31 cellular contexts compared by ENCODE assay signal in the genomic region with DNA sequence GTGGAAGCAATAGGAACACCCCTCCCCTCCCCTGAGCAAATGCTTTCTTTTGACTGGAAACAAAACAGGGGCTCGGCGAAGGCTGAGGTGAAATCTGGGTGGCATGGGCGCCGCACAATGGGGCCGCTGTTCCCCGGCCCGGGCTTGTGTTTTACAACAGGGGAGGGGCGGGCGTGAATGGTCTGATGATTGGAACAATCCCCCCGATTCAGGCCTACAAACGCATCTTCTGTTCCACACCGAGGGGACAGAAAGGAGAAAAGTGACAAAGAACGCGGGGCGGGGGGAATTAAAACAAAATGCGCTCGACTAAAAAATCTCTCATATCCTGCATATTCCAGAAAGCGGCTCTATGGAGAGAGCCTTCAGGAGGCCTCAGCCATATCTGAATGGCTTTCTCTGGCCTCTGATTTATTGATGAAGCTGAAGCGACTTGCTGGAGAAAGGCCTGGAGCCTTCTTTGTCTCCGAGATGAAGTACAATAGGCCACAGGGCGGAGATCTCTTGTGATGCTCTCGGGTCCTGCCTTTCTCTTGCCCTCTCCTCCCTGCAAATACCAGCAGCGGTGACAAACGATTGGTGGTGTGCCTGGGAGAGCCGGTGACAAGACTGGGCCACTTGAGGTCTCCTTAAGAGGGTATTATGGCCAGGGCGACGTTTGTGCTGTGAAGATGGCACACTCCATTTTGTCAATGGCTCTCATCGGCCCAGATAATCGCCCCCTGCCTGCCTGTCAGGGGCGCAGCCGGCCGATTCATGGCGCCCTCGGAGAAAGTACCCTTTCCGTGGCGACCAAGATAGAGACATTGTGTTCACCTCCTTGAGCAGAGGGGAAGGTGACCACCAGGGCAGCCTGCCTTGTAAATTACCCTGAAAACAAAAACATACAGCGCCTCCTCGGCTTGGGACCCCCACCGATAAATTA. TPM values are rescaled to one million over a fixed set of nuclear protein-coding genes. Genes with fewer than 3 reads are reported as not detected.
A peak's percentile ranks its signal among the peaks of the same experiment; 100 is the strongest.
DNase-seq lines count a peak whose midpoint lies in the region; ATAC-seq and TF ChIP-seq lines count a peak whose summit lies in the region.
"Had no signal": no experiment of that assay in that cellular context is flagged by ENCODE, and none has a peak within 500 bp of the region (broad histone marks: within the 10 kb centered on the region; RNA-seq: fewer than 3 reads in every experiment).

No MANE protein-coding gene starts in this region.

- peak overlapping the region; percentile 17 for H3K18ac ChIP-seq in neuronal stem cell (ENCODE audit: low read length)

- H2AK5ac ChIP-seq in neuronal stem cell (ENCODE audit: low read depth, low read length), result no peak overlapping the region

- H3K23ac ChIP-seq in neuronal stem cell (ENCODE audit: low read depth, low read length, poor library complexity), result no peak overlapping the region

- H2BK5ac ChIP-seq in neuronal stem cell (ENCODE audit: low read length), result no peak overlapping the region

- CTCF ChIA-PET in activated CD8-positive, alpha-beta memory T cell treated with anti-CD3 and anti-CD28 coated beads, Interleukin-2, amount 10 ng/mL, durations not matched to agents 7 days and 5 days (lab: Charles Lee), result no interaction called here

- H3K4me1 ChIP-seq in neuronal stem cell (ENCODE audit: control insufficient read depth in 2 of 2, insufficient read depth in 1 of 2, low read depth in 1 of 2, low read length in 2 of 2), result peaks cover 0 to 15% of the 10 kb centered on the region in 2 donors
- H3K4me1 ChIP-seq: HAP-1, heart left ventricle, parathyroid adenoma had no signal

- H3K14ac ChIP-seq in neuronal stem cell (ENCODE audit: low read length), result no peak overlapping the region

- no peak overlapping the region for H2BK15ac ChIP-seq in neuronal stem cell (ENCODE audit: low read length)

- H3K36me3 Mint-ChIP-seq in activated CD8-positive, alpha-beta memory T cell treated with anti-CD3 and anti-CD28 coated beads, Interleukin-2, amount 10 ng/mL, durations not matched to agents 7 days and 5 days, result no peaks in the 10 kb centered on the region
- H3K36me3 Mint-ChIP-seq in glutamatergic neuron (ENCODE audit: unreplicated experiment), result no peaks in the 10 kb centered on the region
- H3K36me3 Mint-ChIP-seq: activated naive CD4-positive, alpha-beta T cell treated with anti-CD3 and anti-CD28 coated beads, Interleukin-2, amount 10 ng/mL, durations not matched to agents 7 days and 5 days; CD8-positive, alpha-beta T cell; naive B cell had no signal

- no peak overlapping the region for H3K27ac Mint-ChIP-seq in activated CD8-positive, alpha-beta memory T cell treated with anti-CD3 and anti-CD28 coated beads, Interleukin-2, amount 10 ng/mL, durations not matched to agents 7 days and 5 days
- H3K27ac Mint-ChIP-seq in glutamatergic neuron (ENCODE audit: unreplicated experiment), result no peak overlapping the region
- H3K27ac Mint-ChIP-seq: activated naive CD4-positive, alpha-beta T cell treated with anti-CD3 and anti-CD28 coated beads, Interleukin-2, amount 10 ng/mL, durations not matched to agents 7 days and 5 days; CD8-positive, alpha-beta T cell; dendritic cell treated with granulocyte-macrophage colony-stimulating factor and Interleukin-4, amounts not matched to agents 40 ng/mL and 50 ng/mL, for 4 days; stimulated activated naive CD8-positive, alpha-beta T cell treated with anti-CD3 and anti-CD28 coated beads, Interleukin-15, Interleukin-2, amounts not matched to agents 100 ng/mL and 50 ng/mL, for 24 hours had no signal

- peaks cover 0 to 10% (median 0%) of the 10 kb centered on the region in 3 experiments for H3K27me3 ChIP-seq in neuronal stem cell (ENCODE audit: control insufficient read depth in 3 of 3, insufficient read depth in 3 of 3, low read depth in 1 of 3, low read length in 3 of 3)
- H3K27me3 ChIP-seq: cardiac muscle cell, tibial nerve had no signal

- H3K36me3 ChIP-seq in neuronal stem cell (replicated peaks in 1 of 2; ENCODE audit: control insufficient read depth in 2 of 2, insufficient read depth in 2 of 2, low read length in 2 of 2), result no peaks in the 10 kb centered on the region
- H3K36me3 ChIP-seq: cardiac muscle cell, HAP-1, heart left ventricle, tibial nerve had no signal

- no peaks in the 10 kb centered on the region for H3K9me3 ChIP-seq in neuronal stem cell (replicated peaks in 1 of 2; ENCODE audit: control insufficient read depth in 2 of 2, insufficient read depth in 1 of 2, low read depth in 1 of 2, low read length in 2 of 2)
- H3K9me3 ChIP-seq: HAP-1, heart left ventricle, tibial nerve had no signal

- H3K27ac ChIP-seq in neuronal stem cell (replicated peaks; ENCODE audit: low read length), result no peak overlapping the region
- H3K27ac ChIP-seq: cardiac muscle cell, heart left ventricle, parathyroid adenoma, tibial nerve had no signal

- no peaks in the 10 kb centered on the region for H3K4me1 Mint-ChIP-seq in activated CD8-positive, alpha-beta memory T cell treated with anti-CD3 and anti-CD28 coated beads, Interleukin-2, amount 10 ng/mL, durations not matched to agents 7 days and 5 days
- H3K4me1 Mint-ChIP-seq in glutamatergic neuron (ENCODE audit: low read depth, unreplicated experiment), result no peaks in the 10 kb centered on the region
- H3K4me1 Mint-ChIP-seq: activated naive CD4-positive, alpha-beta T cell treated with anti-CD3 and anti-CD28 coated beads, Interleukin-2, amount 10 ng/mL, durations not matched to agents 7 days and 5 days; naive B cell had no signal

- no peaks in the 10 kb centered on the region for H3K79me1 ChIP-seq in neuronal stem cell (ENCODE audit: low read depth, low read length)

- H3K9ac ChIP-seq in neuronal stem cell (ENCODE audit: low read depth, low read length, poor library complexity), result no peak overlapping the region
- H3K9ac ChIP-seq: parathyroid adenoma had no signal

- no peak overlapping the region for H3K4ac ChIP-seq in neuronal stem cell (ENCODE audit: low read length)

- no peak overlapping the region for H3K4me3 ChIP-seq in neuronal stem cell (ENCODE audit: low read length in 2 of 2)
- H3K4me3 ChIP-seq: cardiac muscle cell, HAP-1, heart left ventricle, tibial nerve had no signal

- no peak overlapping the region for H3K4me3 Mint-ChIP-seq in activated CD8-positive, alpha-beta memory T cell treated with anti-CD3 and anti-CD28 coated beads, Interleukin-2, amount 10 ng/mL, durations not matched to agents 7 days and 5 days
- H3K4me3 Mint-ChIP-seq in glutamatergic neuron (ENCODE audit: unreplicated experiment), result no peak overlapping the region
- H3K4me3 Mint-ChIP-seq: activated naive CD4-positive, alpha-beta T cell treated with anti-CD3 and anti-CD28 coated beads, Interleukin-2, amount 10 ng/mL, durations not matched to agents 7 days and 5 days; CD8-positive, alpha-beta T cell; dendritic cell treated with granulocyte-macrophage colony-stimulating factor and Interleukin-4, amounts not matched to agents 40 ng/mL and 50 ng/mL, for 4 days; naive B cell; stimulated activated naive CD8-positive, alpha-beta T cell treated with anti-CD3 and anti-CD28 coated beads, Interleukin-15, Interleukin-2, amounts not matched to agents 100 ng/mL and 50 ng/mL, for 24 hours had no signal

- no peak for TF ChIP-seq CTCF in glutamatergic neuron (IDR thresholded peaks at IDR 0.05; ENCODE audit: partially characterized antibody, unreplicated experiment)

- peaks cover 23% of the 10 kb centered on the region for H3K27me3 Mint-ChIP-seq in activated CD8-positive, alpha-beta memory T cell treated with anti-CD3 and anti-CD28 coated beads, Interleukin-2, amount 10 ng/mL, durations not matched to agents 7 days and 5 days
- H3K27me3 Mint-ChIP-seq in glutamatergic neuron (ENCODE audit: unreplicated experiment), result peaks cover 1% of the 10 kb centered on the region

- WGBS in neuronal stem cell (ENCODE audit: extremely low coverage in 2 of 2, insufficient read length in 2 of 2, insufficient replicate concordance in 1 of 2), 2 donors, result no CpG with 5 or more reads among the region's 39 CpGs

- H2AFZ ChIP-seq in neuronal stem cell (ENCODE audit: low read length), result no peak overlapping the region
- H2AFZ ChIP-seq: parathyroid adenoma had no signal

- no peak overlapping the region for H3K4me2 ChIP-seq in neuronal stem cell (ENCODE audit: insufficient read depth, low read length, poor library complexity, severe bottlenecking)

- DNase-seq in activated CD8-positive, alpha-beta memory T cell treated with anti-CD3 and anti-CD28 coated beads for 24 hours, result peak; percentile 41
- no peak for DNase-seq in activated CD8-positive, alpha-beta memory T cell treated with anti-CD3 and anti-CD28 coated beads, Interleukin-2, amount 10 ng/mL, durations not matched to agents 7 days and 5 days
- DNase-seq in foreskin melanocyte (peak; percentile 3), neuronal stem cell (ENCODE audit: low spot score) (no peak), NCI-H2081 treated with DMSO at 0.1 percent for 48 hours (lab: John Stamatoyannopoulos, UW) (no peak), glutamatergic neuron (no peak)
- DNase-seq in activated CD4-positive, CD25-positive, alpha-beta regulatory T cell (lab: John Stamatoyannopoulos, UW), result no peak
- DNase-seq: 8988T; activated CD4-positive, alpha-beta T cell treated with anti-CD3 and anti-CD28 coated beads for 48 hours; activated naive CD4-positive, alpha-beta T cell treated with anti-CD3 and anti-CD28 coated beads, Interleukin-2, amount 10 ng/mL, durations not matched to agents 7 days and 5 days; amniotic stem cell; CD8-positive, alpha-beta T cell; DMS79; GF-D8; heart left ventricle; mesendoderm; naive B cell; NCI-H1048; NCI-H1694 treated with DMSO at 0.1 percent for 48 hours; NCI-H226; NCI-H774 had no signal

- no peaks in the 10 kb centered on the region for H3K9me3 Mint-ChIP-seq in activated CD8-positive, alpha-beta memory T cell treated with anti-CD3 and anti-CD28 coated beads, Interleukin-2, amount 10 ng/mL, durations not matched to agents 7 days and 5 days (ENCODE audit: low read depth)
- H3K9me3 Mint-ChIP-seq in glutamatergic neuron (ENCODE audit: unreplicated experiment), result peaks cover 2% of the 10 kb centered on the region
- H3K9me3 Mint-ChIP-seq: activated naive CD4-positive, alpha-beta T cell treated with anti-CD3 and anti-CD28 coated beads, Interleukin-2, amount 10 ng/mL, durations not matched to agents 7 days and 5 days; CD8-positive, alpha-beta T cell; dendritic cell treated with granulocyte-macrophage colony-stimulating factor and Interleukin-4, amounts not matched to agents 40 ng/mL and 50 ng/mL, for 4 days; stimulated activated naive CD8-positive, alpha-beta T cell treated with anti-CD3 and anti-CD28 coated beads, Interleukin-15, Interleukin-2, amounts not matched to agents 100 ng/mL and 50 ng/mL, for 24 hours had no signal

- no peak overlapping the region for H2BK120ac ChIP-seq in neuronal stem cell (ENCODE audit: low read depth, low read length)

- H4K91ac ChIP-seq in neuronal stem cell (ENCODE audit: low read depth, low read length, poor library complexity), result no peak overlapping the region

- no peak overlapping the region for H2BK12ac ChIP-seq in neuronal stem cell (ENCODE audit: low read length)

- ATAC-seq in activated CD8-positive, alpha-beta memory T cell treated with anti-CD3 and anti-CD28 coated beads, Interleukin-2, amount 10 ng/mL, durations not matched to agents 7 days and 5 days, result no peak
- no peak for ATAC-seq in GM21723 (IDR thresholded peaks at IDR 0.05; ENCODE audit: unreplicated experiment)
- ATAC-seq: CD8-positive, alpha-beta T cell; heart left ventricle; HepG2; left lobe of liver had no signal

- H4K8ac ChIP-seq in neuronal stem cell (ENCODE audit: low read depth, low read length), result no peak overlapping the region

RNA-seq across cellular contexts. Expression of a gene that starts 47.1 kb away (rescaled TPM):
- not detected for total RNA-seq in activated CD8-positive, alpha-beta memory T cell treated with anti-CD3 and anti-CD28 coated beads, Interleukin-2, amount 10 ng/mL, durations not matched to agents 7 days and 5 days
- 0.70 TPM for polyA plus RNA-seq in neuronal stem cell (2013, experiment 1 of 2)
- polyA plus RNA-seq in neuronal stem cell (2013, experiment 2 of 2), result 0.61 TPM
- total RNA-seq in glutamatergic neuron (ENCODE audit: unreplicated experiment), result 21.4 TPM
- total RNA-seq: CD8-positive, alpha-beta T cell; heart left ventricle; HepG2; left lobe of liver; T-helper 2 cell treated with Interferon-gamma antibody and Interleukin-4, amounts not matched to agents 100 ng/mL and 5 ng/mL, for 36 hours had no signal
- polyA plus RNA-seq: cardiac muscle cell, heart left ventricle, HepG2 had no signal

Comparison
In these comparisons a context has a peak if more than half of its experiments do, and no peak if none do; other contexts are left out.
1. DNase-seq: peak in activated CD8-positive, alpha-beta memory T cell treated with anti-CD3 and anti-CD28 coated beads for 24 hours (single experiment) and foreskin melanocyte (single experiment); none in activated CD8-positive, alpha-beta memory T cell treated with anti-CD3 and anti-CD28 coated beads, Interleukin-2, amount 10 ng/mL, durations not matched to agents 7 days and 5 days (single experiment), neuronal stem cell (single experiment), NCI-H2081 treated with DMSO at 0.1 percent for 48 hours (single experiment), glutamatergic neuron (single experiment) and activated CD4-positive, CD25-positive, alpha-beta regulatory T cell (0 of 4).
2. RNA of a gene that starts 47.1 kb away (total RNA-seq): 21.4 TPM in glutamatergic neuron (single experiment); not detected in activated CD8-positive, alpha-beta memory T cell treated with anti-CD3 and anti-CD28 coated beads, Interleukin-2, amount 10 ng/mL, durations not matched to agents 7 days and 5 days; every median in the first group is over 10 times any median in the second.